1 cellular context compared by ENCODE assay signal in genomic region chr5:139664727-139665351, GRCh38.
TF ChIP-seq lines count a peak whose summit lies in the region.

No MANE protein-coding gene starts in this region.

TF ChIP-seq in SK-N-SH treated with all-trans-retinoic acid at 6 μM for 48 hours, 23 proteins besides CTCF, POLR2A, EP300 and RAD21:
- TF ChIP-seq CSRNP3 (CRISPR knock-in tag; IDR thresholded peaks at IDR 0.05) (no peak), SNAI2 (CRISPR knock-in tag; IDR thresholded peaks at IDR 0.05) (no peak), TOX (CRISPR knock-in tag; IDR thresholded peaks at IDR 0.05; ENCODE audit: borderline replicate concordance) (no peak), ZFP30 (CRISPR knock-in tag; IDR thresholded peaks at IDR 0.05) (no peak), ZNF70 (CRISPR knock-in tag; IDR thresholded peaks at IDR 0.05) (no peak), PPARA (CRISPR knock-in tag; IDR thresholded peaks at IDR 0.05; ENCODE audit: borderline replicate concordance) (no peak), ISL1 (CRISPR knock-in tag; IDR thresholded peaks at IDR 0.05) (no peak), CREB5 (CRISPR knock-in tag; IDR thresholded peaks at IDR 0.05; ENCODE audit: low read depth) (no peak), ZFP3 (CRISPR knock-in tag; IDR thresholded peaks at IDR 0.05) (no peak), RARB (CRISPR knock-in tag; IDR thresholded peaks at IDR 0.05) (no peak), OSR1 (CRISPR knock-in tag; IDR thresholded peaks at IDR 0.05) (no peak), ZNF8 (CRISPR knock-in tag; IDR thresholded peaks at IDR 0.05) (no peak), ZNF565 (CRISPR knock-in tag; conservative IDR thresholded peaks at IDR 0.05; ENCODE audit: low read depth) (no peak), GLIS3 (CRISPR knock-in tag; IDR thresholded peaks at IDR 0.05) (no peak), CSDC2 (CRISPR knock-in tag; IDR thresholded peaks at IDR 0.05) (no peak), BACH2 (CRISPR knock-in tag; IDR thresholded peaks at IDR 0.05; ENCODE audit: borderline replicate concordance) (no peak)
TF ChIP-seq in SK-N-SH treated with all-trans-retinoic acid at 6 μM for 48 hours: peak in this region for 0.
